10 cellular contexts compared by ENCODE assay signal in the genomic region with DNA sequence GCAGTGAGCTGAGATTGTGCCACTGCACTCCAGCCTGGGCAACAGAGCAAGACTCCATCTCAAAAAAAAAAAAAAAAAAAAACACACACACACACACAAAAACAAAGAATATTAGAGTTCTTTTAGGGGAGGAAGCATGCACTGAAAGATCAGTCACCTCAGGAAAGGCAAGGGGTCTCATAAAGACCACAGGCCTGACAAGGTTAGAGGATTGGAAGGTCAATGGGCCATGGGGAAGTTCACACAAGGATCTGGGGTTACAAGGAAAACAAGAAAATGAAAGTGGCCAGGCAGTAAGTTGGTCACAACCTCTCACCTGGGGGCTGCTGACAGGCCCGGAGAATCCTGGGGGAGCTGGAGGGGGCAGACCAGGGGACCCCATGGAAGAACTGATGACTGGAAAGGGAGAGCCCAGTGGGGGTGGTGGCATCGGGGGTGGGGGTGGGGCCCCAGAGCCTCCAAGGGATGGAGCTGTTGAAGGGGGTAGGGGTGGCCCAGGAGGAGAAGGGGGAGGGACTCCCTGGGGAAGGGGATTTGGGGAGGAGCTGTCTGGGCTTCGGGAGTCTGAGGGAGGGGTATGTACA. TPM values are rescaled to one million over a fixed set of nuclear protein-coding genes. Genes with fewer than 3 reads are reported as not detected.
A peak's percentile ranks its signal among the peaks of the same experiment; 100 is the strongest.
DNase-seq lines count a peak whose midpoint lies in the region; ATAC-seq, FAIRE-seq and TF ChIP-seq lines count a peak whose summit lies in the region.
"Had no signal": no experiment of that assay in that cellular context is flagged by ENCODE, and none has a peak within 500 bp of the region (broad histone marks: within the 10 kb centered on the region; RNA-seq: fewer than 3 reads in every experiment).

No MANE protein-coding gene starts in this region.

- TF ChIP-seq CTCF in Calu3 (IDR thresholded peaks at IDR 0.05; ENCODE audit: unreplicated experiment) (no peak), endothelial cell (IDR thresholded peaks at IDR 0.05; ENCODE audit: unreplicated experiment) (no peak), parathyroid adenoma (IDR thresholded peaks at IDR 0.05) (no peak)

- H3K27me3 Mint-ChIP-seq in Calu3 (ENCODE audit: unreplicated experiment) (no peaks in the 10 kb centered on the region), endothelial cell (ENCODE audit: unreplicated experiment) (peaks cover 22% of the 10 kb centered on the region)

- no peak overlapping the region for H2AFZ ChIP-seq in parathyroid adenoma

- no TSS peak for BruUV-seq in Calu3 (replicated peaks; lab: Mats Ljungman, UMichigan)

- peak overlapping the region; percentile 81 for H3K4me3 ChIP-seq in parathyroid adenoma (ENCODE audit: low read depth, low read length)

- H3K9me3 Mint-ChIP-seq in Calu3 (ENCODE audit: low read depth, unreplicated experiment), result no peaks in the 10 kb centered on the region
- H3K9me3 Mint-ChIP-seq in endothelial cell (ENCODE audit: unreplicated experiment), result no peaks in the 10 kb centered on the region

- H3K4me3 Mint-ChIP-seq in Calu3 (ENCODE audit: low read depth, unreplicated experiment) (peak overlapping the region; percentile 97), endothelial cell (ENCODE audit: unreplicated experiment) (peak overlapping the region; percentile 93)

- peak overlapping the region; percentile 82 for H3K4me2 ChIP-seq in parathyroid adenoma (ENCODE audit: low read length)

- H3K4me1 Mint-ChIP-seq in Calu3 (ENCODE audit: low read depth, unreplicated experiment) (peaks cover 52% of the 10 kb centered on the region), endothelial cell (ENCODE audit: unreplicated experiment) (peaks cover 50% of the 10 kb centered on the region)

- ATAC-seq in HG03280 (IDR thresholded peaks at IDR 0.05; ENCODE audit: unreplicated experiment) (no peak), GM18907 (IDR thresholded peaks at IDR 0.05; ENCODE audit: unreplicated experiment) (no peak)

- H3K36me3 Mint-ChIP-seq in Calu3 (ENCODE audit: insufficient read depth, unreplicated experiment) (peaks cover 92% of the 10 kb centered on the region), endothelial cell (ENCODE audit: low read depth, unreplicated experiment) (peaks cover 64% of the 10 kb centered on the region)

- DNase-seq in Calu3 (no peak), OCI-M1 (lab: John Stamatoyannopoulos, UW) (peak; percentile 30), endothelial cell (ENCODE audit: low spot score) (no peak), GM19239 (ENCODE audit: insufficient read length, low spot score) (no peak)
- no peak for DNase-seq in activated CD4-positive, alpha-beta T cell treated with anti-CD3 and anti-CD28 coated beads, Interleukin-2, amount 50 U/mL, for 48 hours
- DNase-seq: NCI-H1694 treated with DMSO at 0.1 percent for 48 hours had no signal

- H3K27ac ChIP-seq in parathyroid adenoma, result no peak overlapping the region

- intact Hi-C loops in Calu3 (cut with micrococcal nuclease; ENCODE audit: unreplicated experiment), result no loop called here

- H3K27ac Mint-ChIP-seq in Calu3 (ENCODE audit: unreplicated experiment) (peak overlapping the region; percentile 97), endothelial cell (ENCODE audit: unreplicated experiment) (peak overlapping the region; percentile 84)

- H3K9ac ChIP-seq in parathyroid adenoma, result no peak overlapping the region

- H3K9me3 ChIP-seq in parathyroid adenoma (ENCODE audit: control insufficient read depth, low read length), result no peaks in the 10 kb centered on the region

- H3K4me1 ChIP-seq in parathyroid adenoma, result peaks cover 22% of the 10 kb centered on the region

- no peaks in the 10 kb centered on the region for H3K27me3 ChIP-seq in parathyroid adenoma (ENCODE audit: control insufficient read depth, insufficient read depth, low read length)

- peaks cover 36% of the 10 kb centered on the region for H3K79me2 ChIP-seq in parathyroid adenoma

- CTCF ChIA-PET in Calu3 (lab: Charles Lee), result no interaction called here

- no peak for FAIRE-seq in GM19239 (lab: Jason Lieb, UNC)
- FAIRE-seq: small intestine had no signal

- H3K36me3 ChIP-seq in parathyroid adenoma (ENCODE audit: control insufficient read depth, insufficient read depth, low read length), result no peaks in the 10 kb centered on the region

RNA-seq across cellular contexts. Expression of gene RXRB, which starts 1.5 kb away (rescaled TPM):
- 78.2 and 78.3 TPM in 2 replicates for total RNA-seq in Calu3 (2022)
- 35.8 TPM for total RNA-seq in endothelial cell (ENCODE audit: unreplicated experiment)

RNA-seq across cellular contexts. Expression of gene SLC39A7, which starts 1.7 kb away (rescaled TPM):
- total RNA-seq in Calu3 (2022) (188 and 201 TPM in 2 replicates), endothelial cell (ENCODE audit: unreplicated experiment) (108 TPM)

RNA-seq across cellular contexts. Expression of gene HSD17B8, which starts 5.5 kb away (rescaled TPM):
- total RNA-seq in Calu3 (2022) (40.4 and 41.7 TPM in 2 replicates), endothelial cell (ENCODE audit: unreplicated experiment) (6.5 TPM)

RNA-seq across cellular contexts. Expression of gene COL11A2, which starts 6.7 kb away (rescaled TPM):
- total RNA-seq in Calu3 (2022), result 1.8 TPM in 2 replicates
- 127 TPM for total RNA-seq in endothelial cell (ENCODE audit: unreplicated experiment)

RNA-seq across cellular contexts. Expression of gene RING1, which starts 9.4 kb away (rescaled TPM):
- 53.9 and 58.9 TPM in 2 replicates for total RNA-seq in Calu3 (2022)
- 19.6 TPM for total RNA-seq in endothelial cell (ENCODE audit: unreplicated experiment)
